In the genomic region with DNA sequence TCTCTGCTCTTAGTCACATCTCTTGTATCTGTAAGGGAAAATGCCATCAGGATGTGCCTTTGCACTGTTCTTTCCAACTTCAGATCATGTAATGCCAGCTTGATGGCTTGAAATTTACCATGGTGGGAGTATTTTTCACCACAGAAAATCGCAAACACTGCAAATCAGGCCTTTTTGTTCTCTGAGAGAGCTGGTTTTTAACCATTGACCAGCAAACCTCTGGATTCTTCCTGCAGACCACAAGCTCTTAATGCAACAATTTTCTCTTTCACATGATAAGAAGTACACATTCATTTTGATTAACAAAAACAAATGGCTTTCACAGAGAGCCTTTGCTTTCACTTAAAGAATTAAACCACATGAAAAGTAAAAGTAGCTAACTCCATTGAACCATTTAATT, we compare ENCODE assay signal across 2 cellular contexts.
A peak's percentile ranks its signal among the peaks of the same experiment; 100 is the strongest.
TF ChIP-seq lines count a peak whose summit lies in the region.

No MANE protein-coding gene starts in this region.

TF ChIP-seq in K562, 482 proteins besides CTCF, POLR2A, EP300 and RAD21 (continued from another document):
- TF ChIP-seq, protein P1, sequence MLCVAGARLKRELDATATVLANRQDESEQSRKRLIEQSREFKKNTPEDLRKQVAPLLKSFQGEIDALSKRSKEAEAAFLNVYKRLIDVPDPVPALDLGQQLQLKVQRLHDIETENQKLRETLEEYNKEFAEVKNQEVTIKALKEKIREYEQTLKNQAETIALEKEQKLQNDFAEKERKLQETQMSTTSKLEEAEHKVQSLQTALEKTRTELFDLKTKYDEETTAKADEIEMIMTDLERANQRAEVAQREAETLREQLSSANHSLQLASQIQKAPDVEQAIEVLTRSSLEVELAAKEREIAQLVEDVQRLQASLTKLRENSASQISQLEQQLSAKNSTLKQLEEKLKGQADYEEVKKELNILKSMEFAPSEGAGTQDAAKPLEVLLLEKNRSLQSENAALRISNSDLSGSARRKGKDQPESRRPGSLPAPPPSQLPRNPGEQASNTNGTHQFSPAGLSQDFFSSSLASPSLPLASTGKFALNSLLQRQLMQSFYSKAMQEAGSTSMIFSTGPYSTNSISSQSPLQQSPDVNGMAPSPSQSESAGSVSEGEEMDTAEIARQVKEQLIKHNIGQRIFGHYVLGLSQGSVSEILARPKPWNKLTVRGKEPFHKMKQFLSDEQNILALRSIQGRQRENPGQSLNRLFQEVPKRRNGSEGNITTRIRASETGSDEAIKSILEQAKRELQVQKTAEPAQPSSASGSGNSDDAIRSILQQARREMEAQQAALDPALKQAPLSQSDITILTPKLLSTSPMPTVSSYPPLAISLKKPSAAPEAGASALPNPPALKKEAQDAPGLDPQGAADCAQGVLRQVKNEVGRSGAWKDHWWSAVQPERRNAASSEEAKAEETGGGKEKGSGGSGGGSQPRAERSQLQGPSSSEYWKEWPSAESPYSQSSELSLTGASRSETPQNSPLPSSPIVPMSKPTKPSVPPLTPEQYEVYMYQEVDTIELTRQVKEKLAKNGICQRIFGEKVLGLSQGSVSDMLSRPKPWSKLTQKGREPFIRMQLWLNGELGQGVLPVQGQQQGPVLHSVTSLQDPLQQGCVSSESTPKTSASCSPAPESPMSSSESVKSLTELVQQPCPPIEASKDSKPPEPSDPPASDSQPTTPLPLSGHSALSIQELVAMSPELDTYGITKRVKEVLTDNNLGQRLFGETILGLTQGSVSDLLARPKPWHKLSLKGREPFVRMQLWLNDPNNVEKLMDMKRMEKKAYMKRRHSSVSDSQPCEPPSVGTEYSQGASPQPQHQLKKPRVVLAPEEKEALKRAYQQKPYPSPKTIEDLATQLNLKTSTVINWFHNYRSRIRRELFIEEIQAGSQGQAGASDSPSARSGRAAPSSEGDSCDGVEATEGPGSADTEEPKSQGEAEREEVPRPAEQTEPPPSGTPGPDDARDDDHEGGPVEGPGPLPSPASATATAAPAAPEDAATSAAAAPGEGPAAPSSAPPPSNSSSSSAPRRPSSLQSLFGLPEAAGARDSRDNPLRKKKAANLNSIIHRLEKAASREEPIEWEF (CRISPR knock-in tag; IDR thresholded peaks at IDR 0.05) = 0 out of 2 replicates have a peak, but pooled peaks have one; percentile 8
- TF ChIP-seq C11orf30 (IDR thresholded peaks at IDR 0.05; ENCODE audit: low read depth) (0 out of 2 replicates have a peak, but pooled peaks have one; percentile 3), ZNF133 (CRISPR knock-in tag; IDR thresholded peaks at IDR 0.05) (no peak), ESRRA (IDR thresholded peaks at IDR 0.05; ENCODE audit: borderline replicate concordance, low read depth) (no peak), FOXJ3 (CRISPR knock-in tag; IDR thresholded peaks at IDR 0.05) (no peak), BACH1 (tag; IDR thresholded peaks at IDR 0.05) (0 out of 2 replicates have a peak, but pooled peaks have one; percentile 33), NEUROD1 (IDR thresholded peaks at IDR 0.05; ENCODE audit: borderline replicate concordance, low read depth, low read length, partially characterized antibody) (no peak), ZNF644 (tag; IDR thresholded peaks at IDR 0.05; ENCODE audit: low read depth) (0 out of 2 replicates have a peak, but pooled peaks have one; percentile 17)
- TF ChIP-seq, protein P2, sequence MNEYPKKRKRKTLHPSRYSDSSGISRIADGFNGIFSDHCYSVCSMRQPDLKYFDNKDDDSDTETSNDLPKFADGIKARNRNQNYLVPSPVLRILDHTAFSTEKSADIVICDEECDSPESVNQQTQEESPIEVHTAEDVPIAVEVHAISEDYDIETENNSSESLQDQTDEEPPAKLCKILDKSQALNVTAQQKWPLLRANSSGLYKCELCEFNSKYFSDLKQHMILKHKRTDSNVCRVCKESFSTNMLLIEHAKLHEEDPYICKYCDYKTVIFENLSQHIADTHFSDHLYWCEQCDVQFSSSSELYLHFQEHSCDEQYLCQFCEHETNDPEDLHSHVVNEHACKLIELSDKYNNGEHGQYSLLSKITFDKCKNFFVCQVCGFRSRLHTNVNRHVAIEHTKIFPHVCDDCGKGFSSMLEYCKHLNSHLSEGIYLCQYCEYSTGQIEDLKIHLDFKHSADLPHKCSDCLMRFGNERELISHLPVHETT (CRISPR knock-in tag; conservative IDR thresholded peaks at IDR 0.05 in 1 of 2, IDR thresholded peaks at IDR 0.05 in 1 of 2) = 0 out of 4 replicates have a peak, but pooled peaks of 1 of the 2 experiments have one; percentile 17
- TF ChIP-seq, protein P3, sequence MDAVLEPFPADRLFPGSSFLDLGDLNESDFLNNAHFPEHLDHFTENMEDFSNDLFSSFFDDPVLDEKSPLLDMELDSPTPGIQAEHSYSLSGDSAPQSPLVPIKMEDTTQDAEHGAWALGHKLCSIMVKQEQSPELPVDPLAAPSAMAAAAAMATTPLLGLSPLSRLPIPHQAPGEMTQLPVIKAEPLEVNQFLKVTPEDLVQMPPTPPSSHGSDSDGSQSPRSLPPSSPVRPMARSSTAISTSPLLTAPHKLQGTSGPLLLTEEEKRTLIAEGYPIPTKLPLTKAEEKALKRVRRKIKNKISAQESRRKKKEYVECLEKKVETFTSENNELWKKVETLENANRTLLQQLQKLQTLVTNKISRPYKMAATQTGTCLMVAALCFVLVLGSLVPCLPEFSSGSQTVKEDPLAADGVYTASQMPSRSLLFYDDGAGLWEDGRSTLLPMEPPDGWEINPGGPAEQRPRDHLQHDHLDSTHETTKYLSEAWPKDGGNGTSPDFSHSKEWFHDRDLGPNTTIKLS (IDR thresholded peaks at IDR 0.05; ENCODE audit: borderline replicate concordance, low read depth) = no peak

TF ChIP-seq in HEK293T, 16 proteins besides CTCF, POLR2A, EP300 and RAD21 (continued from another document):
- no peak for TF ChIP-seq ARNT (IDR thresholded peaks at IDR 0.05)
- TF ChIP-seq, protein P4, sequence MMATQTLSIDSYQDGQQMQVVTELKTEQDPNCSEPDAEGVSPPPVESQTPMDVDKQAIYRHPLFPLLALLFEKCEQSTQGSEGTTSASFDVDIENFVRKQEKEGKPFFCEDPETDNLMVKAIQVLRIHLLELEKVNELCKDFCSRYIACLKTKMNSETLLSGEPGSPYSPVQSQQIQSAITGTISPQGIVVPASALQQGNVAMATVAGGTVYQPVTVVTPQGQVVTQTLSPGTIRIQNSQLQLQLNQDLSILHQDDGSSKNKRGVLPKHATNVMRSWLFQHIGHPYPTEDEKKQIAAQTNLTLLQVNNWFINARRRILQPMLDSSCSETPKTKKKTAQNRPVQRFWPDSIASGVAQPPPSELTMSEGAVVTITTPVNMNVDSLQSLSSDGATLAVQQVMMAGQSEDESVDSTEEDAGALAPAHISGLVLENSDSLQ (IDR thresholded peaks at IDR 0.05) = no peak
